30 cellular contexts compared by ENCODE assay signal in the genomic region with DNA sequence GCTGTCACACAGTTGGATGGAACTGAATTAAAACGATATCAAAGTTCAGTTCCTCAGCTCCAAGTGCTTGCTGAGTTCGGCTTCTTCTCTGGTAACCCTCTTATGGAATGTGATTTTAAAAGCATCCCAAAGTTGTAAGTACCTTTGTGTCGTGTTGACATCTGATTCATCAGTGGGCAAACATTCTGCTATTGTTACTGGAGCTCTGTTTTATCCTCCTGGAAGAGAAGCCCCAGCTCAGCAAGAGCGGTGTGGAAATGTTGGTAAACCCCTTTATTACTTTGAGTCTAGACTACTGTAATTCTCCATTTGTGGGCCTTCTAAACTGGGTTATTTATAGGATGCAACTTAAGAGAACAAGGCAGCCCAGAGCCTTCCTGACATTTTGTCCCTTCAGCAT.
DNase-seq lines count a peak whose midpoint lies in the region; ATAC-seq, FAIRE-seq and TF ChIP-seq lines count a peak whose summit lies in the region.
"Had no signal": no experiment of that assay in that cellular context is flagged by ENCODE, and none has a peak within 500 bp of the region (broad histone marks: within the 10 kb centered on the region; RNA-seq: fewer than 3 reads in every experiment).

No MANE protein-coding gene starts in this region.

- H3K36me3 Mint-ChIP-seq in activated CD8-positive, alpha-beta T cell treated with anti-CD3 and anti-CD28 coated beads, Interleukin-2, amount 10 ng/mL, durations not matched to agents 7 days and 5 days (ENCODE audit: low read depth) = no peaks in the 10 kb centered on the region
- H3K36me3 Mint-ChIP-seq: CD14-positive monocyte; CD4-positive, alpha-beta memory T cell; CD4-positive, CD25-positive, alpha-beta regulatory T cell; CD8-positive, alpha-beta memory T cell had no signal

- no peak overlapping the region for H3K4me3 ChIP-seq in PC-3 (ENCODE audit: low read length)
- no peak overlapping the region for H3K4me3 ChIP-seq in bronchial epithelial cell (ENCODE audit: low read depth, low read length)
- no peak overlapping the region for H3K4me3 ChIP-seq in fibroblast of pulmonary artery (replicated peaks; ENCODE audit: low read depth, low read length)
- H3K4me3 ChIP-seq in adrenal gland = no peak overlapping the region
- H3K4me3 ChIP-seq in WERI-Rb-1 (ENCODE audit: low read depth, low read length) = no peak overlapping the region
- H3K4me3 ChIP-seq: BLaER1, GM12878 had no signal

- H3K36me3 ChIP-seq in PC-3 (ENCODE audit: low read depth, low read length) (no peaks in the 10 kb centered on the region), bronchial epithelial cell (ENCODE audit: control insufficient read depth, insufficient read depth, low read length) (no peaks in the 10 kb centered on the region), adrenal gland (replicated peaks in 1 of 2) (no peaks in the 10 kb centered on the region), WERI-Rb-1 (no peaks in the 10 kb centered on the region)

- no peak for FAIRE-seq in bronchial epithelial cell (lab: Jason Lieb, UNC)
- FAIRE-seq: A204.1, GM12878, GM12892, GM18507, GM19239 had no signal

- CTCF ChIA-PET in PC-3 (lab: Charles Lee) = interaction anchor here (0.5 kb wide), 1 partner anchor 130 kb away, joined by 3 read pairs; no protein-coding TSS in a partner anchor
- CTCF ChIA-PET in activated CD8-positive, alpha-beta T cell treated with anti-CD3 and anti-CD28 coated beads, Interleukin-2, amount 10 ng/mL, durations not matched to agents 7 days and 5 days (lab: Charles Lee) = no interaction called here

- no peaks in the 10 kb centered on the region for H3K9me3 Mint-ChIP-seq in activated CD8-positive, alpha-beta T cell treated with anti-CD3 and anti-CD28 coated beads, Interleukin-2, amount 10 ng/mL, durations not matched to agents 7 days and 5 days (ENCODE audit: insufficient read depth)

- no peak overlapping the region for H3K4me3 Mint-ChIP-seq in activated CD8-positive, alpha-beta T cell treated with anti-CD3 and anti-CD28 coated beads, Interleukin-2, amount 10 ng/mL, durations not matched to agents 7 days and 5 days
- H3K4me3 Mint-ChIP-seq: B cell; CD14-positive monocyte; CD4-positive, alpha-beta memory T cell; CD4-positive, CD25-positive, alpha-beta regulatory T cell; CD8-positive, alpha-beta memory T cell had no signal

- H3K27me3 Mint-ChIP-seq in activated CD8-positive, alpha-beta T cell treated with anti-CD3 and anti-CD28 coated beads, Interleukin-2, amount 10 ng/mL, durations not matched to agents 7 days and 5 days (ENCODE audit: low read depth) = no peaks in the 10 kb centered on the region
- H3K27me3 Mint-ChIP-seq: B cell; CD4-positive, alpha-beta memory T cell; CD4-positive, CD25-positive, alpha-beta regulatory T cell; CD8-positive, alpha-beta memory T cell had no signal

- H2AFZ ChIP-seq in PC-3 (ENCODE audit: low read length) = no peak overlapping the region

- no peak overlapping the region for H3K27ac Mint-ChIP-seq in activated CD8-positive, alpha-beta T cell treated with anti-CD3 and anti-CD28 coated beads, Interleukin-2, amount 10 ng/mL, durations not matched to agents 7 days and 5 days
- H3K27ac Mint-ChIP-seq: B cell; CD14-positive monocyte; CD4-positive, alpha-beta memory T cell; CD4-positive, CD25-positive, alpha-beta regulatory T cell; CD8-positive, alpha-beta memory T cell had no signal

- BruUV-seq in PC-3 (replicated peaks; lab: Mats Ljungman, UMichigan) = no TSS peak

- TF ChIP-seq CTCF in PC-3 (conservative IDR thresholded peaks at IDR 0.05; ENCODE audit: low read depth, low read length) (no peak), bronchial epithelial cell (IDR thresholded peaks at IDR 0.05; ENCODE audit: insufficient read depth, low read length, severe bottlenecking) (no peak), fibroblast of pulmonary artery (IDR thresholded peaks at IDR 0.05; ENCODE audit: low read length, missing control alignments) (no peak), adrenal gland (IDR thresholded peaks at IDR 0.05) (no peak), WERI-Rb-1 (IDR thresholded peaks at IDR 0.05; ENCODE audit: low read depth, low read length) (no peak)

- peaks cover 62% of the 10 kb centered on the region for H3K27me3 ChIP-seq in PC-3 (ENCODE audit: low read length)
- H3K27me3 ChIP-seq in bronchial epithelial cell (ENCODE audit: control insufficient read depth, insufficient read depth, low read length) = no peaks in the 10 kb centered on the region
- no peaks in the 10 kb centered on the region for H3K27me3 ChIP-seq in adrenal gland
- no peaks in the 10 kb centered on the region for H3K27me3 ChIP-seq in WERI-Rb-1 (ENCODE audit: insufficient read depth, low read depth, severe bottlenecking)
- H3K27me3 ChIP-seq: BLaER1 had no signal

- H3K79me2 ChIP-seq in PC-3 (ENCODE audit: low read length) = no peaks in the 10 kb centered on the region

- no peaks in the 10 kb centered on the region for H3K4me1 Mint-ChIP-seq in activated CD8-positive, alpha-beta T cell treated with anti-CD3 and anti-CD28 coated beads, Interleukin-2, amount 10 ng/mL, durations not matched to agents 7 days and 5 days (ENCODE audit: low read depth)
- H3K4me1 Mint-ChIP-seq: B cell; CD14-positive monocyte; CD4-positive, alpha-beta memory T cell; CD4-positive, CD25-positive, alpha-beta regulatory T cell; CD8-positive, alpha-beta memory T cell had no signal

- no peaks in the 10 kb centered on the region for H3F3A ChIP-seq in PC-3 (ENCODE audit: low read length, unreplicated experiment)

- no peaks in the 10 kb centered on the region for H3K9me2 ChIP-seq in PC-3 (replicated peaks; ENCODE audit: low read length)

- H4K20me1 ChIP-seq in PC-3 (ENCODE audit: low read length) = no peaks in the 10 kb centered on the region

- H3K4me2 ChIP-seq in PC-3 (ENCODE audit: low read length) = no peak overlapping the region
- H3K4me2 ChIP-seq: BLaER1 had no signal

- ATAC-seq in PC-3 = peak; percentile 64
- no peak for ATAC-seq in activated CD8-positive, alpha-beta T cell treated with anti-CD3 and anti-CD28 coated beads, Interleukin-2, amount 10 ng/mL, durations not matched to agents 7 days and 5 days
- ATAC-seq: GM12878 had no signal

- no peak for TF ChIP-seq POLR2A in adrenal gland (IDR thresholded peaks at IDR 0.05)

- DNase-seq in PC-3 = peak; percentile 35
- DNase-seq in bronchial epithelial cell (ENCODE audit: low read depth) = peak; percentile 53
- peak; percentile 26 for DNase-seq in fibroblast of pulmonary artery (ENCODE audit: low read depth)
- peak; percentile 6 for DNase-seq in renal cortical epithelial cell (ENCODE audit: low read depth)
- no peak for DNase-seq in adrenal gland
- DNase-seq in activated naive CD4-positive, alpha-beta T cell treated with Interleukin-2 at 50 U/mL for 16 hours = no peak
- DNase-seq in WERI-Rb-1 = no peak
- DNase-seq in activated CD8-positive, alpha-beta T cell treated with anti-CD3 and anti-CD28 coated beads, Interleukin-2, amount 10 ng/mL, durations not matched to agents 7 days and 5 days = no peak
- DNase-seq: 8988T; AML-193; C1 segment of cervical spinal cord; CD4-positive, alpha-beta memory T cell; CD4-positive, CD25-positive, alpha-beta regulatory T cell; CD8-positive, alpha-beta memory T cell; COR-L47; DMS 273 treated with DMSO at 0.1 percent for 48 hours; DMS153; DMS53; DMS79; DND-41; EL; GDM1 had no signal

- H3K27ac ChIP-seq in PC-3 (ENCODE audit: low read length) (no peak overlapping the region), adrenal gland (no peak overlapping the region), WERI-Rb-1 (no peak overlapping the region)
- H3K27ac ChIP-seq: BLaER1 had no signal

- no peak overlapping the region for H3K9ac ChIP-seq in PC-3 (ENCODE audit: low read length)
- H3K9ac ChIP-seq: BLaER1 had no signal

- WGBS in adrenal gland, 4 donors = 80 to 91% (median 86%) methylated on average over 4 of the region's 4 CpGs

- intact Hi-C loops in PC-3 (cut with micrococcal nuclease) = no loop called here
- intact Hi-C loops in adrenal gland (cut with DNase I) = no loop called here

- H3K4me1 ChIP-seq in PC-3 (ENCODE audit: insufficient read depth, low read length) = no peaks in the 10 kb centered on the region
- no peaks in the 10 kb centered on the region for H3K4me1 ChIP-seq in adrenal gland (replicated peaks in 1 of 2)
- H3K4me1 ChIP-seq: BLaER1 had no signal

- no peaks in the 10 kb centered on the region for H3K9me3 ChIP-seq in PC-3 (ENCODE audit: low read length)
- H3K9me3 ChIP-seq in adrenal gland (replicated peaks in 1 of 3) = no peaks in the 10 kb centered on the region
- H3K9me3 ChIP-seq in WERI-Rb-1 (ENCODE audit: severe bottlenecking) = no peaks in the 10 kb centered on the region
- H3K9me3 ChIP-seq: BLaER1 had no signal

- POLR2A ChIA-PET in PC-3 (lab: Charles Lee; ENCODE audit: unreplicated experiment) = interaction anchor here (0.5 kb wide), 1 partner anchor 107 kb away, joined by 4 read pairs; no protein-coding TSS in a partner anchor
- POLR2A ChIA-PET in activated CD8-positive, alpha-beta T cell treated with anti-CD3 and anti-CD28 coated beads, Interleukin-2, amount 10 ng/mL, durations not matched to agents 7 days and 5 days (lab: Charles Lee) = no interaction called here

Comparison
In these comparisons a context has a peak if more than half of its experiments do, and no peak if none do; other contexts are left out.
1. DNase-seq: peak in PC-3 (single experiment), bronchial epithelial cell (single experiment), fibroblast of pulmonary artery (single experiment) and renal cortical epithelial cell (single experiment); none in adrenal gland (0 of 7), activated naive CD4-positive, alpha-beta T cell treated with Interleukin-2 at 50 U/mL for 16 hours (single experiment), WERI-Rb-1 (single experiment) and activated CD8-positive, alpha-beta T cell treated with anti-CD3 and anti-CD28 coated beads, Interleukin-2, amount 10 ng/mL, durations not matched to agents 7 days and 5 days (single experiment).